ENCODE assay signal across 28 cellular contexts in genomic region chr22:46986788-46987187, GRCh38.
"Had no signal": no experiment of that assay in that cellular context is flagged by ENCODE, and none has a peak within 500 bp of the region (broad histone marks: within the 10 kb centered on the region; RNA-seq: fewer than 3 reads in every experiment).

No MANE protein-coding gene starts in this region.

- H3K27me3 ChIP-seq: heart left ventricle, sigmoid colon, spleen, suprapubic skin, tibial artery, upper lobe of right lung had no signal

- H3K27ac ChIP-seq: heart left ventricle, left ventricle myocardium inferior, parathyroid adenoma, prostate gland, sigmoid colon, spleen, suprapubic skin, thoracic aorta, tibial artery, upper lobe of right lung had no signal

- FAIRE-seq: small intestine, urothelium cell line had no signal

- H3K4me1 ChIP-seq: heart left ventricle, parathyroid adenoma, prostate gland, spleen, upper lobe of right lung had no signal

- H3K9me3 ChIP-seq: heart left ventricle, left ventricle myocardium inferior, mucosa of descending colon, prostate gland, sigmoid colon, spleen, suprapubic skin, thoracic aorta, tibial artery, upper lobe of right lung had no signal

- H3K9ac ChIP-seq: parathyroid adenoma had no signal

- DNase-seq: heart left ventricle; hypothalamus; islet precursor cell; left ventricle myocardium inferior; mesendoderm; midbrain; mucosa of descending colon; naive thymus-derived CD4-positive, alpha-beta T cell; nucleus accumbens; retina; right cardiac atrium; sigmoid colon; small intestine; spleen; stimulated activated CD4-positive, alpha-beta T cell treated with anti-CD3 and anti-CD28 coated beads, Interleukin-4, amount 100 ng/mL, for 24 hours; stimulated activated naive CD4-positive, alpha-beta T cell; tibial artery; trophoblast cell; upper lobe of right lung had no signal

- H3K9me3 Mint-ChIP-seq: naive thymus-derived CD4-positive, alpha-beta T cell; natural killer cell treated with Interleukin-12 subunit alpha and Interleukin-12 subunit beta and Interleukin-15 and Interleukin-18, amount 100 ng/mL, for 72 hours; stimulated activated effector memory CD8-positive, alpha-beta T cell treated with anti-CD3 and anti-CD28 coated beads, Interleukin-12 subunit alpha, Interleukin-12 subunit beta, amount 100 ng/mL, for 72 hours; stimulated activated naive CD8-positive, alpha-beta T cell treated with anti-CD3 and anti-CD28 coated beads, Interleukin-15, Interleukin-2, amounts not matched to agents 100 ng/mL and 50 ng/mL, for 24 hours had no signal

- H3K36me3 Mint-ChIP-seq: natural killer cell treated with Interleukin-12 subunit alpha and Interleukin-12 subunit beta and Interleukin-15 and Interleukin-18, amount 100 ng/mL, for 72 hours had no signal

- H3K4me3 ChIP-seq: heart left ventricle, left ventricle myocardium inferior, lung, mucosa of descending colon, prostate gland, sigmoid colon, spleen, suprapubic skin, thoracic aorta, tibial artery, upper lobe of right lung had no signal

- H3K36me3 ChIP-seq: prostate gland, thoracic aorta had no signal

- H3K4me3 Mint-ChIP-seq: naive thymus-derived CD4-positive, alpha-beta T cell; natural killer cell treated with Interleukin-12 subunit alpha and Interleukin-12 subunit beta and Interleukin-15 and Interleukin-18, amount 100 ng/mL, for 72 hours; stimulated activated effector memory CD8-positive, alpha-beta T cell treated with anti-CD3 and anti-CD28 coated beads, Interleukin-12 subunit alpha, Interleukin-12 subunit beta, amount 100 ng/mL, for 72 hours; stimulated activated naive CD8-positive, alpha-beta T cell treated with anti-CD3 and anti-CD28 coated beads, Interleukin-15, Interleukin-2, amounts not matched to agents 100 ng/mL and 50 ng/mL, for 24 hours had no signal

- H3K27me3 Mint-ChIP-seq: naive thymus-derived CD4-positive, alpha-beta T cell; natural killer cell treated with Interleukin-12 subunit alpha and Interleukin-12 subunit beta and Interleukin-15 and Interleukin-18, amount 100 ng/mL, for 72 hours; stimulated activated naive CD8-positive, alpha-beta T cell treated with anti-CD3 and anti-CD28 coated beads, Interleukin-15, Interleukin-2, amounts not matched to agents 100 ng/mL and 50 ng/mL, for 24 hours had no signal

- H3K27ac Mint-ChIP-seq: naive thymus-derived CD4-positive, alpha-beta T cell; natural killer cell treated with Interleukin-12 subunit alpha and Interleukin-12 subunit beta and Interleukin-15 and Interleukin-18, amount 100 ng/mL, for 72 hours; stimulated activated effector memory CD8-positive, alpha-beta T cell treated with anti-CD3 and anti-CD28 coated beads, Interleukin-12 subunit alpha, Interleukin-12 subunit beta, amount 100 ng/mL, for 72 hours; stimulated activated naive CD8-positive, alpha-beta T cell treated with anti-CD3 and anti-CD28 coated beads, Interleukin-15, Interleukin-2, amounts not matched to agents 100 ng/mL and 50 ng/mL, for 24 hours had no signal

- ATAC-seq: heart left ventricle; mucosa of descending colon; naive thymus-derived CD4-positive, alpha-beta T cell; natural killer cell treated with Interleukin-12 subunit alpha and Interleukin-12 subunit beta and Interleukin-15 and Interleukin-18, amount 100 ng/mL, for 72 hours; right cardiac atrium; stimulated activated effector memory CD8-positive, alpha-beta T cell treated with anti-CD3 and anti-CD28 coated beads, Interleukin-12 subunit alpha, Interleukin-12 subunit beta, amount 100 ng/mL, for 72 hours; upper lobe of right lung had no signal
